In the genomic region with DNA sequence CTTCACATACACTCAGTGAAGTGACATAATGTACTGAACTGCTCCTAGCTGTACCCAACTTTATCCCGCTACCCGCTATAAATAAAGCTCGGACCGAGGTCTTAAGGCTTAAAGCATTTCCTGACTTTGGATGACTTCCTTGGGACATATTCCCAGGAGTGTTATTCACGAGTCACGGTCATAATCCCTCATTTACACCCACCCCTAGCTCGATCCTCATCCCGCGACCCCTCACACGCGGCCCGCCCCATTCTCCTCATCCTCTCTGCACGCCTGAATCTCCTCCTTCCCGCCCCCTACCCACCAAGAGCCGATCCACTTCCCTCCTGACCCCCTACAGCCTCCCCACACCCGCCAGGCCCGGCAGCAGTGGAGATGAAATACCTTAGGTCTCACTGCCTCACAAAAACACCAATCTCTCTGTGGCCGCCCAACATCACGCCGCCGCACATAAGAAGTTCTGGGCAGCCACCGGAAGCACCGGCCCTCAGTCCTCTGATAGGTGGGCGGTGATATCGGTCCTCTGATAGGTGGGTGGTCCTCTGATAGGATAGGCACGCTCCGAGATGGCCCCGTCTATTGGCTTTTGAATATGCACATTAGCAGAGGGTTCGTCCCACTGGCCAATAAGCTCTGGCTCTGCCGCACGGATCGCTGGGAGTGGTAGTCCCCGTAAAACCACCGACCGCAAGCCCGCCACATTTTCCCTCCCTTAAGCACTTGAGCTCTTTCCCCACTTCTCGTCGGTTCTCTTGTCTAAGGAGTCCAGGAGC, we compare ENCODE assay signal across 8 cellular contexts. TPM values are rescaled to one million over a fixed set of nuclear protein-coding genes. Genes with fewer than 3 reads are reported as not detected.
DNase-seq lines count a peak whose midpoint lies in the region; TF ChIP-seq lines count a peak whose summit lies in the region.

Gene WDCP (minus strand): TSS at position 462 of the 773 bp plus-strand sequence. CDS start 7,897 bp downstream, outside the sequence.

- under 1% methylated on average over 38 of the region's 38 CpGs for WGBS in suprapubic skin

- no peaks in the 10 kb centered on the region for H3K9me3 ChIP-seq in suprapubic skin

- no peaks in the 10 kb centered on the region for H3K9me3 Mint-ChIP-seq in activated naive CD4-positive, alpha-beta T cell treated with anti-CD3 and anti-CD28 coated beads for 36 hours

- H3K4me1 Mint-ChIP-seq in activated naive CD4-positive, alpha-beta T cell treated with anti-CD3 and anti-CD28 coated beads for 36 hours (ENCODE audit: low read depth), result peaks cover 22% of the 10 kb centered on the region

- peak; percentile 97 for DNase-seq in GM03348 (ENCODE audit: low spot score)
- DNase-seq in HFF-Myc (ENCODE audit: extremely low read depth, low read depth), result peak; percentile 98
- peak; percentile 99 for DNase-seq in NAMALWA (ENCODE audit: low spot score)
- peak; percentile 98 for DNase-seq in SK-N-DZ (ENCODE audit: low spot score)
- peak; percentile 98 for DNase-seq in activated naive CD4-positive, alpha-beta T cell treated with anti-CD3 and anti-CD28 coated beads for 36 hours
- peak; percentile 92 for DNase-seq in germinal center (ENCODE audit: low spot score)
- peak; percentile 97 for DNase-seq in non-pigmented ciliary epithelial cell (ENCODE audit: low read depth)
- DNase-seq in suprapubic skin (ENCODE audit: low spot score in 2 of 2), result peak; percentile 98

- H3K4me1 ChIP-seq in suprapubic skin, result peaks cover 33% of the 10 kb centered on the region

- TF ChIP-seq CTCF in HFF-Myc (IDR thresholded peaks at IDR 0.05; ENCODE audit: low read depth, low read length, missing control alignments) (no peak), suprapubic skin (IDR thresholded peaks at IDR 0.05) (no peak)

- H3K36me3 Mint-ChIP-seq in activated naive CD4-positive, alpha-beta T cell treated with anti-CD3 and anti-CD28 coated beads for 36 hours (ENCODE audit: low read depth), result peaks cover 4% of the 10 kb centered on the region

- H3K27ac ChIP-seq in suprapubic skin, result no peak within 1 kb of the TSS

- intact Hi-C loops in activated naive CD4-positive, alpha-beta T cell treated with anti-CD3 and anti-CD28 coated beads for 36 hours (cut with micrococcal nuclease), result loop anchor here (1.0 to 10.0 kb wide), 10 partner anchors 18 to 667 kb away; partner anchors contain the start of genes ATAD2B, FAM228B, NCOA1 and PFN4

- TF ChIP-seq EP300 in suprapubic skin (IDR thresholded peaks at IDR 0.05), result no peak

- CTCF ChIA-PET in activated naive CD4-positive, alpha-beta T cell treated with anti-CD3 and anti-CD28 coated beads for 36 hours (lab: Charles Lee), result interaction anchor here (0.8 to 1.8 kb wide), 5 partner anchors 12 to 122 kb away, joined by 3 to 8 read pairs (median 4); partner anchors contain the start of genes SF3B6 and TP53I3

- H3K27me3 Mint-ChIP-seq in activated naive CD4-positive, alpha-beta T cell treated with anti-CD3 and anti-CD28 coated beads for 36 hours (ENCODE audit: low read depth), result peaks cover 7% of the 10 kb centered on the region

- H3K27me3 ChIP-seq in suprapubic skin, result no peaks in the 10 kb centered on the region

- peak in 1 of 2 donors; percentile 43 for TF ChIP-seq POLR2A in suprapubic skin (IDR thresholded peaks at IDR 0.05)

- H3K4me3 ChIP-seq in HFF-Myc (replicated peaks; ENCODE audit: low read depth, low read length) (peak within 1 kb of the TSS; percentile 90), suprapubic skin (peak within 1 kb of the TSS; percentile 67)

- peak within 1 kb of the TSS; percentile 95 for H3K4me3 Mint-ChIP-seq in activated naive CD4-positive, alpha-beta T cell treated with anti-CD3 and anti-CD28 coated beads for 36 hours

- no peaks in the 10 kb centered on the region for H3K36me3 ChIP-seq in suprapubic skin

- H3K27ac Mint-ChIP-seq in activated naive CD4-positive, alpha-beta T cell treated with anti-CD3 and anti-CD28 coated beads for 36 hours, result peak within 1 kb of the TSS; percentile 80

RNA-seq across cellular contexts. Expression of gene WDCP, which starts in this region (rescaled TPM):
- polyA plus RNA-seq in SK-N-DZ (2014; cell fraction: cytosol; rRNA removed), result 18.7 and 18.8 TPM in 2 replicates
- 12.1 and 16.3 TPM in 2 replicates for polyA plus RNA-seq in SK-N-DZ (2014; cell fraction: nucleus; rRNA removed)
- total RNA-seq in activated naive CD4-positive, alpha-beta T cell treated with anti-CD3 and anti-CD28 coated beads for 36 hours, result 10 to 100 TPM; 17.6 to 21.1 TPM
- total RNA-seq in suprapubic skin, result 1 to 10 TPM; 2.5 to 8.5 (median 4.1) TPM
